8 cellular contexts compared by ENCODE assay signal in the genomic region with DNA sequence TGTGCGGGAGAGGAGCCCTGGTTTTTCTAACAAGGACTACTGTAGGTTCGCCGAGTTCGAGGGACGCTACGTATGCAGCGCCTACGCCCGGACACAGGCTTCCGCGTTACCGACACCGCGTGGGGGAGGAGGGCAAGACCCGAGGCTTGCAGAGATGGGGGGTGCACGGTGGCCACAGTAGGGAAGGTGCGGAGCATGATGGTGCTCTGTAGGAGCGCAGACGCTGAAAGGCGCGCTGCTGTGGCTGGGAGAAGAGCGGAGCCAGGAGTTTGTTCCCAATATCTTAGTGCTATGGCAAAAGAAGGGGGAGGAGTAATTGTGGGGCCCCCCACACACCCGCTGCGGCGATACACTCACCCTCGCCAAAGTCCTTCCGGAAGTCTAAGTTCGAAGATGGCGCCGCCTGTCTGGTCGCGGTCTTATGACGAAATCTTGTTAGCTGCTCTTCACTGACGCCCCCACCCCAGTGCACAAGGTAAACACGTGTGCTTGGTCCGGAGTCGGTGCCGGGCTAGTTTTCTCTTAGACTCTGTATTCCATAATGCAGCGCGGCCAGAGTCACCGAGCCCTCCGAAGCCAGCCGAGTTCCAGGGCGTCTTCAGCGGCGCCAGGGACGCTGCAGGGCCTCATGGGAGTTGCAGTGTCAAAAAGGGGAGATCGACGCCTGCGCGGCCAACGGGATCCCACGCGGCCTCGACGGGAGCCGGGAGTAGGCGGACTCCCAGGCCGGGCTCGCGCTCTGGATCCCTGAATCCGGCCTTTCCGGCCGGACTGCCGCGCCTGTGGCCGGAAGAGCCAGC. TPM values are rescaled to one million over a fixed set of nuclear protein-coding genes. Genes with fewer than 3 reads are reported as not detected.
A peak's percentile ranks its signal among the peaks of the same experiment; 100 is the strongest.
DNase-seq lines count a peak whose midpoint lies in the region; TF ChIP-seq lines count a peak whose summit lies in the region.

A gene with protein sequence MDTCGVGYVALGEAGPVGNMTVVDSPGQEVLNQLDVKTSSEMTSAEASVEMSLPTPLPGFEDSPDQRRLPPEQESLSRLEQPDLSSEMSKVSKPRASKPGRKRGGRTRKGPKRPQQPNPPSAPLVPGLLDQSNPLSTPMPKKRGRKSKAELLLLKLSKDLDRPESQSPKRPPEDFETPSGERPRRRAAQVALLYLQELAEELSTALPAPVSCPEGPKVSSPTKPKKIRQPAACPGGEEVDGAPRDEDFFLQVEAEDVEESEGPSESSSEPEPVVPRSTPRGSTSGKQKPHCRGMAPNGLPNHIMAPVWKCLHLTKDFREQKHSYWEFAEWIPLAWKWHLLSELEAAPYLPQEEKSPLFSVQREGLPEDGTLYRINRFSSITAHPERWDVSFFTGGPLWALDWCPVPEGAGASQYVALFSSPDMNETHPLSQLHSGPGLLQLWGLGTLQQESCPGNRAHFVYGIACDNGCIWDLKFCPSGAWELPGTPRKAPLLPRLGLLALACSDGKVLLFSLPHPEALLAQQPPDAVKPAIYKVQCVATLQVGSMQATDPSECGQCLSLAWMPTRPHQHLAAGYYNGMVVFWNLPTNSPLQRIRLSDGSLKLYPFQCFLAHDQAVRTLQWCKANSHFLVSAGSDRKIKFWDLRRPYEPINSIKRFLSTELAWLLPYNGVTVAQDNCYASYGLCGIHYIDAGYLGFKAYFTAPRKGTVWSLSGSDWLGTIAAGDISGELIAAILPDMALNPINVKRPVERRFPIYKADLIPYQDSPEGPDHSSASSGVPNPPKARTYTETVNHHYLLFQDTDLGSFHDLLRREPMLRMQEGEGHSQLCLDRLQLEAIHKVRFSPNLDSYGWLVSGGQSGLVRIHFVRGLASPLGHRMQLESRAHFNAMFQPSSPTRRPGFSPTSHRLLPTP (minus strand): TSS at position 383 of the 800 bp plus-strand sequence. CDS start 13,210 bp downstream, outside the sequence.

- TF ChIP-seq CTCF in fibroblast of pulmonary artery (IDR thresholded peaks at IDR 0.05; ENCODE audit: low read length, missing control alignments): no peak
- TF ChIP-seq CTCF in nephron (IDR thresholded peaks at IDR 0.05; ENCODE audit: unreplicated experiment in 3 of 3): no peak

- H3K36me3 ChIP-seq in H7 (replicated peaks; ENCODE audit: control insufficient read depth, insufficient read depth, low read length): no peaks in the 10 kb centered on the region; the same call in 1 of the 2 replicates

- H3K4me1 Mint-ChIP-seq in nephron: peaks cover 30% of the 10 kb centered on the region
- H3K4me1 Mint-ChIP-seq in stimulated activated naive CD8-positive, alpha-beta T cell treated with anti-CD3 and anti-CD28 coated beads, Interleukin-15, Interleukin-2, amounts not matched to agents 100 ng/mL and 50 ng/mL, for 24 hours (ENCODE audit: low read depth): peaks cover 55% of the 10 kb centered on the region

- DNase-seq in ELF-1 (ENCODE audit: low read depth, low spot score): peak; percentile 99
- peak; percentile 95 for DNase-seq in H7
- DNase-seq in M059J (ENCODE audit: low read depth): peak; percentile 97
- DNase-seq in SHP77 (lab: John Stamatoyannopoulos, UW): peak; percentile 96 to 99
- peak; percentile 87 for DNase-seq in activated effector memory CD4-positive, alpha-beta T cell treated with Interleukin-2 at 50 U/mL for 16 hours
- DNase-seq in fibroblast of pulmonary artery (ENCODE audit: low read depth): peak; percentile 98

- H3K27ac Mint-ChIP-seq in nephron: peak within 1 kb of the TSS; percentile 98 to 100 (median 98)
- peak within 1 kb of the TSS; percentile 99 for H3K27ac Mint-ChIP-seq in stimulated activated naive CD8-positive, alpha-beta T cell treated with anti-CD3 and anti-CD28 coated beads, Interleukin-15, Interleukin-2, amounts not matched to agents 100 ng/mL and 50 ng/mL, for 24 hours

- peaks cover 3% of the 10 kb centered on the region for H3K9me3 Mint-ChIP-seq in nephron
- H3K9me3 Mint-ChIP-seq in stimulated activated naive CD8-positive, alpha-beta T cell treated with anti-CD3 and anti-CD28 coated beads, Interleukin-15, Interleukin-2, amounts not matched to agents 100 ng/mL and 50 ng/mL, for 24 hours: no peaks in the 10 kb centered on the region

- H3K36me3 Mint-ChIP-seq in nephron (ENCODE audit: low read depth): peaks cover 21% of the 10 kb centered on the region
- H3K36me3 Mint-ChIP-seq in stimulated activated naive CD8-positive, alpha-beta T cell treated with anti-CD3 and anti-CD28 coated beads, Interleukin-15, Interleukin-2, amounts not matched to agents 100 ng/mL and 50 ng/mL, for 24 hours (ENCODE audit: low read depth): peaks cover 31% of the 10 kb centered on the region

- H3K27me3 ChIP-seq in H7 (ENCODE audit: control insufficient read depth, insufficient read depth, low read length): no peaks in the 10 kb centered on the region

- H3K4me3 Mint-ChIP-seq in nephron: peak within 1 kb of the TSS; percentile 98 to 100 (median 99)
- peak within 1 kb of the TSS; percentile 99 for H3K4me3 Mint-ChIP-seq in stimulated activated naive CD8-positive, alpha-beta T cell treated with anti-CD3 and anti-CD28 coated beads, Interleukin-15, Interleukin-2, amounts not matched to agents 100 ng/mL and 50 ng/mL, for 24 hours

- no peaks in the 10 kb centered on the region for H3K27me3 Mint-ChIP-seq in nephron (ENCODE audit: low read depth)
- no peaks in the 10 kb centered on the region for H3K27me3 Mint-ChIP-seq in stimulated activated naive CD8-positive, alpha-beta T cell treated with anti-CD3 and anti-CD28 coated beads, Interleukin-15, Interleukin-2, amounts not matched to agents 100 ng/mL and 50 ng/mL, for 24 hours

- H3K4me3 ChIP-seq in H7 (ENCODE audit: insufficient read depth, low read depth, low read length): peak within 1 kb of the TSS; percentile 95
- H3K4me3 ChIP-seq in fibroblast of pulmonary artery (replicated peaks; ENCODE audit: low read depth, low read length): peak within 1 kb of the TSS; percentile 83

RNA-seq across cellular contexts. Expression of the gene that starts here (rescaled TPM):
- total RNA-seq in H7 (2014; rRNA removed; shearing (Covaris generic)): 147 and 152 TPM in 2 replicates
- 32.3 and 34.0 TPM in 2 replicates for total RNA-seq in M059J (2014; rRNA removed; shearing (Covaris generic))

Comparison
In these comparisons a context has a peak if more than half of its experiments do, and no peak if none do; other contexts are left out.
1. Peak in every context shown above with its lines: DNase-seq and H3K4me3 ChIP-seq.